9 cellular contexts compared by ENCODE assay signal in the genomic region with DNA sequence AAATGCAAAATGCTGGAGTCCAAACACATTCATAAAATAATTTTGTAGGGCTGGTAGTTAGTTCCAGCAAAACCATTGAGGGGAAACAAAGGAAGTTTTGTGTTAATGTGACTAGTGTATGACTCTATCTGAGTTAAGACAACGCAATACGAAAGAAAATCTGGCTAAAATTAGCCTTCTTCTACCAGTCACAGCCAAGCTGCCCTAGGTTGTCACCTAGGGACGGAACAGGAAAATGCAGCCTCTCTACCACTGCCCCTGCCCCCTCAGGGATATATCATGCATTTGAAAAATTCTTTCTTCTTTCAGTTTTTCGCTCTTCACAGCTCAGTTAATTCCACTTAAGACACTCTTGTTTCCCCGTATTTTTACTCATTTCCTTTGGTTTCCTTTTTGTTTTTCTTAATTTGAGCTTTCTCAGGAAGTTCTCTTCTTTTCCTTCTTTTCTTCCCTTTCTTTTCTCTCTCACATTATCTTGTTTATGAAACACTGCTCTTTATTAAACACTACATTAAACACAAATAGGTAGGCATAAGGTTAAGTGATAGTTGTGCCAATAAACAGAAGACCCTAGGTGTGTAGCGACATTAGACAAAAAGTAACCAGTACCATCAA. TPM values are rescaled to one million over a fixed set of nuclear protein-coding genes. Genes with fewer than 3 reads are reported as not detected.
DNase-seq lines count a peak whose midpoint lies in the region; ATAC-seq and TF ChIP-seq lines count a peak whose summit lies in the region.
"Had no signal": no experiment of that assay in that cellular context is flagged by ENCODE, and none has a peak within 500 bp of the region (broad histone marks: within the 10 kb centered on the region; RNA-seq: fewer than 3 reads in every experiment).

No MANE protein-coding gene starts in this region.

- no peak overlapping the region for H3K27ac ChIP-seq in esophagus muscularis mucosa (replicated peaks in 1 of 4)

- H3K4me3 ChIP-seq in AG09309 (ENCODE audit: control insufficient read depth, low read depth, low read length) (no peak overlapping the region), fibroblast of mammary gland (ENCODE audit: control insufficient read depth, low read depth, low read length) (no peak overlapping the region), retinal pigment epithelial cell (ENCODE audit: low read length) (no peak overlapping the region), esophagus muscularis mucosa (no peak overlapping the region)

- no peak for DNase-seq in AG09309 (ENCODE audit: low read depth)
- DNase-seq in NCI-H1694 (lab: John Stamatoyannopoulos, UW) = peak; percentile 2
- DNase-seq in fibroblast of mammary gland (ENCODE audit: low read depth) = peak; percentile 38
- DNase-seq in retinal pigment epithelial cell (ENCODE audit: low read depth) = no peak
- no peak for DNase-seq in LoVo (ENCODE audit: low spot score)
- DNase-seq in esophagus muscularis mucosa (ENCODE audit: extremely low spot score) = no peak
- no peak for DNase-seq in stimulated activated naive CD8-positive, alpha-beta T cell treated with anti-CD3 and anti-CD28 coated beads, Interleukin-15, amount 100 ng/mL, for 72 hours
- DNase-seq: activated naive CD8-positive, alpha-beta T cell treated with anti-CD3 and anti-CD28 coated beads, Interleukin-2, amount 10 ng/mL, durations not matched to agents 7 days and 5 days had no signal

- H3K4me1 Mint-ChIP-seq in stimulated activated naive CD8-positive, alpha-beta T cell treated with anti-CD3 and anti-CD28 coated beads, Interleukin-15, amount 100 ng/mL, for 72 hours = no peaks in the 10 kb centered on the region
- H3K4me1 Mint-ChIP-seq: activated naive CD8-positive, alpha-beta T cell treated with anti-CD3 and anti-CD28 coated beads, Interleukin-2, amount 10 ng/mL, durations not matched to agents 7 days and 5 days had no signal

- no peaks in the 10 kb centered on the region for H3K4me1 ChIP-seq in esophagus muscularis mucosa

- ATAC-seq in GM19463 (IDR thresholded peaks at IDR 0.05; ENCODE audit: unreplicated experiment) = peak; percentile 60
- no peak for ATAC-seq in stimulated activated naive CD8-positive, alpha-beta T cell treated with anti-CD3 and anti-CD28 coated beads, Interleukin-15, amount 100 ng/mL, for 72 hours

- H3K27me3 Mint-ChIP-seq in stimulated activated naive CD8-positive, alpha-beta T cell treated with anti-CD3 and anti-CD28 coated beads, Interleukin-15, amount 100 ng/mL, for 72 hours = peaks cover 39% of the 10 kb centered on the region

- TF ChIP-seq CTCF in AG09309 (IDR thresholded peaks at IDR 0.05; ENCODE audit: control insufficient read depth, insufficient read depth, low read depth, low read length, missing control alignments) = peak; percentile 88
- TF ChIP-seq CTCF in fibroblast of mammary gland (conservative IDR thresholded peaks at IDR 0.05; ENCODE audit: control insufficient read depth, insufficient read depth, low read depth, low read length) = peak; percentile 65
- TF ChIP-seq CTCF in retinal pigment epithelial cell (conservative IDR thresholded peaks at IDR 0.05; ENCODE audit: low read depth, low read length) = peak; percentile 64
- TF ChIP-seq CTCF in esophagus muscularis mucosa (IDR thresholded peaks at IDR 0.05) = peak in 1 of 3 experiments; percentile 38

- H3K27me3 ChIP-seq in esophagus muscularis mucosa = peaks cover 0 to 34% (median 0%) of the 10 kb centered on the region in 4 donors

- WGBS in esophagus muscularis mucosa = 44% methylated on average over 6 of the region's 6 CpGs

- TF ChIP-seq EP300 in esophagus muscularis mucosa (IDR thresholded peaks at IDR 0.05) = no peak

- peaks cover 0 to 6% (median 1%) of the 10 kb centered on the region in 4 donors for H3K9me3 ChIP-seq in esophagus muscularis mucosa

- H3K4me3 Mint-ChIP-seq in stimulated activated naive CD8-positive, alpha-beta T cell treated with anti-CD3 and anti-CD28 coated beads, Interleukin-15, amount 100 ng/mL, for 72 hours = no peak overlapping the region
- H3K4me3 Mint-ChIP-seq: activated naive CD8-positive, alpha-beta T cell treated with anti-CD3 and anti-CD28 coated beads, Interleukin-2, amount 10 ng/mL, durations not matched to agents 7 days and 5 days had no signal

- H3K36me3 ChIP-seq in esophagus muscularis mucosa = no peaks in the 10 kb centered on the region

- no peak for TF ChIP-seq POLR2A in esophagus muscularis mucosa (IDR thresholded peaks at IDR 0.05; ENCODE audit: low read depth)

- H3K27ac Mint-ChIP-seq in stimulated activated naive CD8-positive, alpha-beta T cell treated with anti-CD3 and anti-CD28 coated beads, Interleukin-15, amount 100 ng/mL, for 72 hours = no peak overlapping the region
- H3K27ac Mint-ChIP-seq: activated naive CD8-positive, alpha-beta T cell treated with anti-CD3 and anti-CD28 coated beads, Interleukin-2, amount 10 ng/mL, durations not matched to agents 7 days and 5 days had no signal

- peaks cover 0 to 5% of the 10 kb centered on the region in 2 donors for H3K9me3 Mint-ChIP-seq in stimulated activated naive CD8-positive, alpha-beta T cell treated with anti-CD3 and anti-CD28 coated beads, Interleukin-15, amount 100 ng/mL, for 72 hours
- H3K9me3 Mint-ChIP-seq: activated naive CD8-positive, alpha-beta T cell treated with anti-CD3 and anti-CD28 coated beads, Interleukin-2, amount 10 ng/mL, durations not matched to agents 7 days and 5 days had no signal

- intact Hi-C loops in esophagus muscularis mucosa (cut with DNase I) = no loop called here

RNA-seq across cellular contexts. Expression of gene KIRREL3, which starts 30.6 kb away (rescaled TPM):
- 1 to 10 TPM; 1.7 to 6.5 (median 3.1) TPM for total RNA-seq in esophagus muscularis mucosa
- total RNA-seq: activated naive CD8-positive, alpha-beta T cell treated with anti-CD3 and anti-CD28 coated beads, Interleukin-2, amount 10 ng/mL, durations not matched to agents 7 days and 5 days had no signal

Comparison
In these comparisons a context has a peak if more than half of its experiments do, and no peak if none do; other contexts are left out.
1. DNase-seq: peak in NCI-H1694 (single experiment) and fibroblast of mammary gland (single experiment); none in AG09309 (single experiment), retinal pigment epithelial cell (single experiment), LoVo (single experiment), esophagus muscularis mucosa (single experiment) and stimulated activated naive CD8-positive, alpha-beta T cell treated with anti-CD3 and anti-CD28 coated beads, Interleukin-15, amount 100 ng/mL, for 72 hours (0 of 2).